Comparison of ENCODE assay signal across 18 cellular contexts in genomic region chr18:34660572-34660971, GRCh38. TPM values are rescaled to one million over a fixed set of nuclear protein-coding genes. Genes with fewer than 3 reads are reported as not detected.
A peak's percentile ranks its signal among the peaks of the same experiment; 100 is the strongest.
DNase-seq lines count a peak whose midpoint lies in the region; TF ChIP-seq lines count a peak whose summit lies in the region.
"Had no signal": no experiment of that assay in that cellular context is flagged by ENCODE, and none has a peak within 500 bp of the region (broad histone marks: within the 10 kb centered on the region; RNA-seq: fewer than 3 reads in every experiment).

No MANE protein-coding gene starts in this region.

- H3K4me1 Mint-ChIP-seq in nephron: peaks cover 15% of the 10 kb centered on the region
- H3K4me1 Mint-ChIP-seq: activated CD4-positive, alpha-beta T cell treated with anti-CD3 and anti-CD28 coated beads for 36 hours; IgD-negative memory B cell; naive thymus-derived CD4-positive, alpha-beta T cell had no signal

- no peak overlapping the region for H3K4me3 ChIP-seq in cardiac muscle cell
- H3K4me3 ChIP-seq in coronary artery: no peak overlapping the region
- no peak overlapping the region for H3K4me3 ChIP-seq in tibial artery
- H3K4me3 ChIP-seq: left lung, tibial nerve had no signal

- no peaks in the 10 kb centered on the region for H3K27me3 ChIP-seq in cardiac muscle cell
- no peaks in the 10 kb centered on the region for H3K27me3 ChIP-seq in tibial artery
- H3K27me3 ChIP-seq: left lung, tibial nerve had no signal

- H3K9me3 ChIP-seq in cardiac muscle cell (ENCODE audit: low read depth) (no peaks in the 10 kb centered on the region), tibial artery (no peaks in the 10 kb centered on the region)
- H3K9me3 ChIP-seq: left lung, tibial nerve had no signal

- intact Hi-C loops in cardiac septum (cut with DNase I): loop anchor here (2.0 kb wide), 1 partner anchor 128 kb away; no protein-coding TSS in a partner anchor
- intact Hi-C loops in tibial artery (cut with DNase I; ENCODE audit: low total_unique reads): no loop called here

- no peaks in the 10 kb centered on the region for H3K27me3 Mint-ChIP-seq in nephron (ENCODE audit: low read depth)

- H3K36me3 Mint-ChIP-seq in nephron (ENCODE audit: low read depth): no peaks in the 10 kb centered on the region
- H3K36me3 Mint-ChIP-seq: IgD-negative memory B cell; naive thymus-derived CD4-positive, alpha-beta T cell had no signal

- H3K9me3 Mint-ChIP-seq in nephron: no peaks in the 10 kb centered on the region
- H3K9me3 Mint-ChIP-seq: CD4-positive, alpha-beta T cell; IgD-negative memory B cell; naive thymus-derived CD4-positive, alpha-beta T cell; T-helper 2 cell treated with Interferon-gamma antibody and Interleukin-4, amounts not matched to agents 5 μg/mL and 100 μg/mL, for 36 hours had no signal

- H3K27ac Mint-ChIP-seq in nephron: peak overlapping the region; percentile 4 to 45 (median 27)
- H3K27ac Mint-ChIP-seq: activated CD4-positive, alpha-beta T cell treated with anti-CD3 and anti-CD28 coated beads for 36 hours; CD4-positive, alpha-beta T cell; IgD-negative memory B cell; naive thymus-derived CD4-positive, alpha-beta T cell; T-helper 2 cell treated with Interferon-gamma antibody and Interleukin-4, amounts not matched to agents 5 μg/mL and 100 μg/mL, for 36 hours had no signal

- H3K4me1 ChIP-seq in cardiac muscle cell (ENCODE audit: low read depth): peaks cover 16% of the 10 kb centered on the region
- peaks cover 0 to 66% (median 16%) of the 10 kb centered on the region in 4 donors for H3K4me1 ChIP-seq in tibial artery
- H3K4me1 ChIP-seq: left lung had no signal

- TF ChIP-seq CTCF in cardiac muscle cell (IDR thresholded peaks at IDR 0.05; ENCODE audit: low read depth, low read length) (no peak), coronary artery (IDR thresholded peaks at IDR 0.05) (no peak), nephron (IDR thresholded peaks at IDR 0.05; ENCODE audit: unreplicated experiment in 3 of 3) (no peak), tibial artery (IDR thresholded peaks at IDR 0.05) (no peak)

- DNase-seq in cardiac muscle cell (ENCODE audit: low read depth in 1 of 2, low spot score in 1 of 2) (no peak), cardiac septum (ENCODE audit: low spot score) (no peak), coronary artery (ENCODE audit: low spot score) (no peak), tibial artery (no peak), SHP77 (lab: John Stamatoyannopoulos, UW) (no peak), A172 (ENCODE audit: low spot score) (no peak), superior temporal gyrus (ENCODE audit: extremely low spot score) (no peak)
- DNase-seq: 8988T; activated CD4-positive, alpha-beta T cell treated with anti-CD3 and anti-CD28 coated beads for 36 hours; activated gamma-delta T cell treated with Interleukin-2 at 50 U/mL for 16 hours; CD4-positive, alpha-beta T cell; HCEC 1CT; left lung; naive thymus-derived CD4-positive, alpha-beta T cell had no signal

- no peak overlapping the region for H3K4me3 Mint-ChIP-seq in nephron
- H3K4me3 Mint-ChIP-seq: activated CD4-positive, alpha-beta T cell treated with anti-CD3 and anti-CD28 coated beads for 36 hours; CD4-positive, alpha-beta T cell; IgD-negative memory B cell; naive thymus-derived CD4-positive, alpha-beta T cell; T-helper 2 cell treated with Interferon-gamma antibody and Interleukin-4, amounts not matched to agents 5 μg/mL and 100 μg/mL, for 36 hours had no signal

- no peaks in the 10 kb centered on the region for H3K36me3 ChIP-seq in cardiac muscle cell
- H3K36me3 ChIP-seq in tibial artery: no peaks in the 10 kb centered on the region
- H3K36me3 ChIP-seq: left lung, tibial nerve had no signal

- H3K27ac ChIP-seq in cardiac muscle cell: peak overlapping the region; percentile 88
- peak overlapping the region; percentile 73 to 85 for H3K27ac ChIP-seq in coronary artery
- H3K27ac ChIP-seq in tibial artery: peak overlapping the region; percentile 77 to 82

RNA-seq across cellular contexts. Expression of gene DTNA, which starts 49.5 kb away (rescaled TPM):
- total RNA-seq in cardiac muscle cell (19.6 and 27.6 TPM in 2 replicates), cardiac septum (208 TPM)
- 21.3 and 34.6 TPM in 2 replicates for polyA plus RNA-seq in cardiac muscle cell
- 18.8 and 20.9 TPM in 2 replicates for total RNA-seq in A172 (2014; rRNA removed; shearing (Covaris generic))
- total RNA-seq: CD4-positive, alpha-beta T cell had no signal
- polyA plus RNA-seq: IgD-negative memory B cell; naive thymus-derived CD4-positive, alpha-beta T cell had no signal
